ENCODE assay signal across 8 cellular contexts in genomic region chr20:25294459-25295385, GRCh38. TPM values are rescaled to one million over a fixed set of nuclear protein-coding genes. Genes with fewer than 3 reads are reported as not detected.
DNase-seq lines count a peak whose midpoint lies in the region; ATAC-seq and TF ChIP-seq lines count a peak whose summit lies in the region.

No MANE protein-coding gene starts in this region.

- no peak for DNase-seq in AG09309 (ENCODE audit: low read depth)
- DNase-seq in GM20000 (ENCODE audit: low spot score), result peak; percentile 80
- DNase-seq in NCI-H2196 (lab: John Stamatoyannopoulos, UW; ENCODE audit: unreplicated experiment), result peak; percentile 49
- DNase-seq in activated CD4-positive, alpha-beta T cell treated with anti-CD3 and anti-CD28 coated beads, Interleukin-2, amount 50 U/mL, for 24 hours (ENCODE audit: low read depth in 1 of 2, low spot score in 1 of 2), result peak; percentile 30 to 36
- peak; percentile 84 for DNase-seq in ecto neural progenitor cell (ENCODE audit: low spot score)
- peak; percentile 85 for DNase-seq in mesendoderm
- peak; percentile 46 for DNase-seq in stimulated activated CD8-positive, alpha-beta memory T cell treated with anti-CD3 and anti-CD28 coated beads, Interleukin-4, amount 100 ng/mL, for 24 hours (ENCODE audit: low read depth)

- no peak overlapping the region for H3K9ac ChIP-seq in mesendoderm (ENCODE audit: low read length)

- no peak overlapping the region for H4K5ac ChIP-seq in mesendoderm (ENCODE audit: low read length)

- no peaks in the 10 kb centered on the region for H3K79me2 ChIP-seq in mesendoderm (ENCODE audit: control insufficient read depth, insufficient read depth, low read length)

- H4K8ac ChIP-seq in mesendoderm (ENCODE audit: low read depth, low read length), result no peak overlapping the region

- H3K4me3 ChIP-seq in AG09309 (ENCODE audit: control insufficient read depth, low read depth, low read length) (no peak overlapping the region), mesendoderm (ENCODE audit: low read length) (no peak overlapping the region)

- no peak for ATAC-seq in GM21717 (IDR thresholded peaks at IDR 0.05; ENCODE audit: unreplicated experiment)

- H3K27ac ChIP-seq in mesendoderm (ENCODE audit: low read depth, low read length), result no peak overlapping the region

- H3K36me3 ChIP-seq in mesendoderm (ENCODE audit: control insufficient read depth, insufficient read depth, low read length), result peaks cover 5% of the 10 kb centered on the region

- no peak overlapping the region for H3K56ac ChIP-seq in mesendoderm (ENCODE audit: low read length)

- H3K4ac ChIP-seq in mesendoderm (ENCODE audit: low read depth, low read length), result no peak overlapping the region

- H3K23ac ChIP-seq in mesendoderm (ENCODE audit: low read length), result no peak overlapping the region

- H3K4me1 ChIP-seq in mesendoderm (ENCODE audit: control insufficient read depth, low read depth, low read length), result no peaks in the 10 kb centered on the region

- H3K79me1 ChIP-seq in mesendoderm (ENCODE audit: low read length), result no peaks in the 10 kb centered on the region

- H2AK5ac ChIP-seq in mesendoderm (ENCODE audit: low read length), result no peak overlapping the region

- no peak overlapping the region for H2BK15ac ChIP-seq in mesendoderm (replicated peaks; ENCODE audit: low read depth)

- no peak overlapping the region for H2BK5ac ChIP-seq in mesendoderm (ENCODE audit: low read length)

- WGBS in mesendoderm (ENCODE audit: extremely low coverage, insufficient coverage, low lambda C conversion rate), result no CpG with 5 or more reads among the region's 22 CpGs

- H2BK120ac ChIP-seq in mesendoderm (ENCODE audit: low read depth, low read length), result no peak overlapping the region

- H3K4me2 ChIP-seq in mesendoderm (ENCODE audit: low read length), result no peak overlapping the region

- H3K27me3 ChIP-seq in mesendoderm (ENCODE audit: insufficient read depth, low read length, poor library complexity), result no peaks in the 10 kb centered on the region

- TF ChIP-seq CTCF in AG09309 (IDR thresholded peaks at IDR 0.05; ENCODE audit: control insufficient read depth, insufficient read depth, low read depth, low read length, missing control alignments) (peak; percentile 93), GM20000 (IDR thresholded peaks at IDR 0.05; ENCODE audit: extremely low read depth, missing control alignments) (peak; percentile 80)

- H3K18ac ChIP-seq in mesendoderm (ENCODE audit: low read length), result no peak overlapping the region

RNA-seq across cellular contexts. Expression of gene PYGB, which starts 46.8 kb away (rescaled TPM):
- 24.7 TPM for polyA plus RNA-seq in mesendoderm (2013, experiment 1 of 2)
- polyA plus RNA-seq in mesendoderm (2013, experiment 2 of 2), result 24.4 TPM
